ENCODE assay signal across 8 cellular contexts in the genomic region with DNA sequence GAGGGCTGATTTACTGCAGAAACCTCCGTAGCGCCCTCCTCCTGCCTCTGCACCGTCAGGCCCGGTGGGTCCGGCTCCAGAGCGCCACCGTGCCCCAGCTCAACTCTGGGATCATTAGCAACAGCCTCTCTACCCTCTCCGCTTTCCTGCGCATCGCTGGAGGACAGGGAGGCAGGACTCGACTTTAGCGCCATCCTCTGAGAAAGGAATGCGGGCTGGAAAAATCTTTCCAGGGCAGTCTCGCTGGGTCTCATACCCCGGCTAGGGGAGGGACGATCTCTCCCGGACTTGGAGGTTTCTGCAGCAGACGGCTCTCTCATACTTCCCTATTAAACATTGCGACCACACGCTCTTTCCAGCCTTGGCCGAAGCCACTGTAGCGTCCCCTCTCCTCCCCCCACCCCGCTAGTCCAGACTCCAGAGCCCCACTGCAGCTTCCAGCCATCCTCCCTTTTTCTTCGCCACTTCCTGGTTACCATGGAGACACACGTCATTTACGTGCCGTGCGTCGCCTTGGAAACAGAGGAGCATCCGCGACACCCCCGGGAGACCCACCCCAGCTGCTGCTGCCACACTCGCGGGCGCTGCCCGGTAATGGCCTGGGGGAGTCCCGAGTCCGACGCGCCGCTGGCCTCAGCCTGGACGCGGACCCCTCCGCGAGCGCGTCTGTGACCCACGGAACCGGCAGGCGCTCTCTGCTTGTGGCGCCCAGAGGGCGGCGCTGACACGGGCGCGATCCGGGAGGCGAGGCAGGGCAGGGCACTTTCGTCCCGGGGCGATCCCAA. TPM values are rescaled to one million over a fixed set of nuclear protein-coding genes. Genes with fewer than 3 reads are reported as not detected.
DNase-seq lines count a peak whose midpoint lies in the region; ATAC-seq and TF ChIP-seq lines count a peak whose summit lies in the region.

Gene CCDC184, plus strand, starts transcription at position 554 of the 785 bp plus-strand sequence. CDS start 479 bp downstream, outside the sequence.

- H3K9me3 ChIP-seq in spleen = no peaks in the 10 kb centered on the region

- in situ Hi-C loops in GM13976 (cut with MboI; ENCODE audit: low sequenced_read_pairs, unreplicated experiment) = no loop called here

- intact Hi-C loops in spleen (cut with DNase I; ENCODE audit: low total_unique reads) = loop anchor here (10.0 kb wide), 1 partner anchor 272 kb away; no protein-coding TSS in a partner anchor

- peaks cover 0 to 60% (median 20%) of the 10 kb centered on the region in 7 donors for H3K27me3 ChIP-seq in spleen (replicated peaks in 1 of 7)

- peak; percentile 72 for ATAC-seq in HG02798 (IDR thresholded peaks at IDR 0.05; ENCODE audit: poor library complexity, unreplicated experiment)

- H3K36me3 ChIP-seq in spleen = no peaks in the 10 kb centered on the region

- H3K27ac ChIP-seq in caudate nucleus (ENCODE audit: low read depth, low read length) (peak within 1 kb of the TSS; percentile 54), spleen (peak within 1 kb of the TSS in 4 of 8 donors; percentile 17 to 70 (median 54))

- TF ChIP-seq CTCF in GM13976 (IDR thresholded peaks at IDR 0.05; ENCODE audit: borderline replicate concordance, control extremely low read depth, extremely low read depth, insufficient read depth, missing control alignments) (peak; percentile 49), spleen (IDR thresholded peaks at IDR 0.05 in 8 of 11, conservative IDR thresholded peaks at IDR 0.05 in 3 of 11) (peak in 7 of 11 experiments; percentile 12 to 49 (median 41))

- TF ChIP-seq POLR2A in spleen (IDR thresholded peaks at IDR 0.05) = no peak

- DNase-seq in GM13976 (ENCODE audit: low spot score) = peak; percentile 87
- DNase-seq in NCI-H2029 treated with DMSO at 0.1 percent for 48 hours (lab: John Stamatoyannopoulos, UW) = peak; percentile 8
- DNase-seq in activated CD4-positive, CD25-positive, alpha-beta regulatory T cell (lab: John Stamatoyannopoulos, UW) = peak in 3 of 4 experiments; percentile 30 to 57 (median 35)
- DNase-seq in caudate nucleus (lab: John Stamatoyannopoulos, UW) = peak in 59 of 61 donors; percentile 39 to 93 (median 78)
- peak; percentile 68 for DNase-seq in iris pigment epithelial cell (ENCODE audit: low read depth)
- DNase-seq in spleen = peak; percentile 91
- DNase-seq in cortex of kidney (lab: John Stamatoyannopoulos, UW) = no peak

- peak within 1 kb of the TSS; percentile 62 to 97 (median 86) for H3K4me3 ChIP-seq in spleen

- peaks cover 0 to 40% (median 28%) of the 10 kb centered on the region in 6 donors for H3K4me1 ChIP-seq in spleen

- 0 to 1% (median 1%) methylated on average over 38 to 61 of the region's 61 CpGs for WGBS in spleen, 5 donors

RNA-seq across cellular contexts. Expression of gene CCDC184, which starts in this region (rescaled TPM):
- total RNA-seq in spleen = 1 to 10 TPM in 4 of 7 donors, under 1 TPM in 3; 0.73 to 1.7 (median 1.1) TPM
- polyA plus RNA-seq in spleen = under 1 TPM; 0.45 to 0.59 (median 0.52) TPM
